In genomic region chr16:72856797-72857196, GRCh38 we compare ENCODE assay signal across 9 cellular contexts.
A peak's percentile ranks its signal among the peaks of the same experiment; 100 is the strongest.
DNase-seq lines count a peak whose midpoint lies in the region; ATAC-seq and TF ChIP-seq lines count a peak whose summit lies in the region.
"Had no signal": no experiment of that assay in that cellular context is flagged by ENCODE, and none has a peak within 500 bp of the region (broad histone marks: within the 10 kb centered on the region; RNA-seq: fewer than 3 reads in every experiment).

No MANE protein-coding gene starts in this region.

- ATAC-seq in left lobe of liver (peak; percentile 77), lower lobe of right lung (no peak), HG02870 (IDR thresholded peaks at IDR 0.05; ENCODE audit: unreplicated experiment) (no peak)
- ATAC-seq in stimulated activated memory B cell treated with anti-CD40 and anti-IgM and Interleukin-4, amounts not matched to agents 10 μg/mL and 1 μg/mL and 100 μg/mL, for 72 hours = no peak

- H2AFZ ChIP-seq in GM23248 = no peak overlapping the region

- 95 to 100% methylated on average over 1 of the region's 1 CpG for WGBS in GM23248 (ENCODE audit: low coverage in 1 of 2, low lambda C conversion rate in 2 of 2, missing lambda C conversion rate in 2 of 2), 2 experiments

- H3K4me1 Mint-ChIP-seq in stimulated activated memory B cell treated with anti-CD40 and anti-IgM and Interleukin-4, amounts not matched to agents 10 μg/mL and 1 μg/mL and 100 μg/mL, for 72 hours = peaks cover 15% of the 10 kb centered on the region

- H3K27ac Mint-ChIP-seq in stimulated activated memory B cell treated with anti-CD40 and anti-IgM and Interleukin-4, amounts not matched to agents 10 μg/mL and 1 μg/mL and 100 μg/mL, for 72 hours = no peak overlapping the region
- H3K27ac Mint-ChIP-seq: activated B cell treated with CpG ODN at 0.5 μM for 24 hours had no signal

- H3F3A ChIP-seq in DOHH2 (ENCODE audit: control insufficient read depth, insufficient read depth) (no peaks in the 10 kb centered on the region), GM23248 (ENCODE audit: insufficient read depth) (no peaks in the 10 kb centered on the region)

- H4K20me1 ChIP-seq in DOHH2 (ENCODE audit: control insufficient read depth, insufficient read depth, low read depth, low read length) = no peaks in the 10 kb centered on the region
- H4K20me1 ChIP-seq in GM23248 (ENCODE audit: insufficient read depth) = no peaks in the 10 kb centered on the region

- TF ChIP-seq CTCF in DOHH2 (IDR thresholded peaks at IDR 0.05; ENCODE audit: low read depth, low read length, poor library complexity, severe bottlenecking) (peak; percentile 57), lower lobe of right lung (IDR thresholded peaks at IDR 0.05) (no peak)

- no peaks in the 10 kb centered on the region for H3K36me3 ChIP-seq in DOHH2 (ENCODE audit: control insufficient read depth, low read length)
- no peaks in the 10 kb centered on the region for H3K36me3 ChIP-seq in GM23248 (ENCODE audit: low read depth)
- H3K36me3 ChIP-seq in lower lobe of right lung = no peaks in the 10 kb centered on the region

- in situ Hi-C loops in GM23248 (cut with MboI) = no loop called here

- no peaks in the 10 kb centered on the region for H3K36me3 Mint-ChIP-seq in stimulated activated memory B cell treated with anti-CD40 and anti-IgM and Interleukin-4, amounts not matched to agents 10 μg/mL and 1 μg/mL and 100 μg/mL, for 72 hours

- no peak overlapping the region for H3K4me2 ChIP-seq in DOHH2 (ENCODE audit: low read length)
- H3K4me2 ChIP-seq in GM23248 (ENCODE audit: unreplicated experiment) = no peak overlapping the region

- no peaks in the 10 kb centered on the region for H3K9me2 ChIP-seq in DOHH2 (replicated peaks; ENCODE audit: control insufficient read depth, low read length)
- no peaks in the 10 kb centered on the region for H3K9me2 ChIP-seq in GM23248 (ENCODE audit: insufficient read depth)

- DNase-seq in GM23248 (peak; percentile 38), UCSD-AML1 (lab: John Stamatoyannopoulos, UW; ENCODE audit: unreplicated experiment) (peak; percentile 31), left lobe of liver (ENCODE audit: low spot score) (no peak), lower lobe of right lung (no peak), OCI-M1 (lab: John Stamatoyannopoulos, UW) (no peak)
- DNase-seq: activated B cell treated with CpG ODN at 0.5 μM for 24 hours had no signal

- no peak overlapping the region for H3K4me3 Mint-ChIP-seq in stimulated activated memory B cell treated with anti-CD40 and anti-IgM and Interleukin-4, amounts not matched to agents 10 μg/mL and 1 μg/mL and 100 μg/mL, for 72 hours
- H3K4me3 Mint-ChIP-seq: activated B cell treated with CpG ODN at 0.5 μM for 24 hours had no signal

- H3K9me3 Mint-ChIP-seq in stimulated activated memory B cell treated with anti-CD40 and anti-IgM and Interleukin-4, amounts not matched to agents 10 μg/mL and 1 μg/mL and 100 μg/mL, for 72 hours = no peaks in the 10 kb centered on the region
- H3K9me3 Mint-ChIP-seq: activated B cell treated with CpG ODN at 0.5 μM for 24 hours had no signal

- H3K9me3 ChIP-seq in DOHH2 (ENCODE audit: control insufficient read depth, insufficient read depth, low read length) (no peaks in the 10 kb centered on the region), GM23248 (ENCODE audit: low read depth) (no peaks in the 10 kb centered on the region), lower lobe of right lung (no peaks in the 10 kb centered on the region)

- no peaks in the 10 kb centered on the region for H3K27me3 ChIP-seq in DOHH2 (ENCODE audit: control insufficient read depth, low read length)
- no peaks in the 10 kb centered on the region for H3K27me3 ChIP-seq in GM23248 (replicated peaks; ENCODE audit: insufficient read depth)
- no peaks in the 10 kb centered on the region for H3K27me3 ChIP-seq in lower lobe of right lung (ENCODE audit: low read depth)

- peaks cover 9% of the 10 kb centered on the region for H3K27me3 Mint-ChIP-seq in stimulated activated memory B cell treated with anti-CD40 and anti-IgM and Interleukin-4, amounts not matched to agents 10 μg/mL and 1 μg/mL and 100 μg/mL, for 72 hours
- H3K27me3 Mint-ChIP-seq: activated B cell treated with CpG ODN at 0.5 μM for 24 hours had no signal

- H3K79me2 ChIP-seq in DOHH2 (ENCODE audit: control insufficient read depth, low read length) = no peaks in the 10 kb centered on the region
- H3K79me2 ChIP-seq in GM23248 (ENCODE audit: insufficient read depth) = peaks cover 18% of the 10 kb centered on the region; the same call in 1 of the 2 replicates

- no peak overlapping the region for H3K9ac ChIP-seq in GM23248

- H3K27ac ChIP-seq in DOHH2 (ENCODE audit: low read depth, low read length) (no peak overlapping the region), GM23248 (no peak overlapping the region), lower lobe of right lung (no peak overlapping the region)

- H3K4me1 ChIP-seq in DOHH2 (ENCODE audit: control insufficient read depth, low read length) = peaks cover 12% of the 10 kb centered on the region
- H3K4me1 ChIP-seq in GM23248 (ENCODE audit: insufficient read depth) = no peaks in the 10 kb centered on the region
- peaks cover 17% of the 10 kb centered on the region for H3K4me1 ChIP-seq in lower lobe of right lung

- H3K4me3 ChIP-seq in DOHH2 (ENCODE audit: low read length) (no peak overlapping the region), GM23248 (no peak overlapping the region), lower lobe of right lung (no peak overlapping the region)

- intact Hi-C loops in lower lobe of right lung (cut with DNase I) = no loop called here

Comparison
In these comparisons a context has a peak if more than half of its experiments do, and no peak if none do; other contexts are left out.
1. DNase-seq: peak in GM23248 (single experiment) and UCSD-AML1 (single experiment); none in left lobe of liver (single experiment), lower lobe of right lung (single experiment) and OCI-M1 (single experiment).